Comparison of ENCODE assay signal across 17 cellular contexts in genomic region chr12:50077099-50077498, GRCh38. TPM values are rescaled to one million over a fixed set of nuclear protein-coding genes. Genes with fewer than 3 reads are reported as not detected.
A peak's percentile ranks its signal among the peaks of the same experiment; 100 is the strongest.
DNase-seq lines count a peak whose midpoint lies in the region; ATAC-seq and TF ChIP-seq lines count a peak whose summit lies in the region.
"Had no signal": no experiment of that assay in that cellular context is flagged by ENCODE, and none has a peak within 500 bp of the region (broad histone marks: within the 10 kb centered on the region; RNA-seq: fewer than 3 reads in every experiment).

No MANE protein-coding gene starts in this region.

- no peak overlapping the region for H3K27ac Mint-ChIP-seq in activated CD8-positive, alpha-beta T cell treated with anti-CD3 and anti-CD28 coated beads, Interleukin-2, amount 10 ng/mL, durations not matched to agents 7 days and 5 days
- no peak overlapping the region for H3K27ac Mint-ChIP-seq in osteocyte (ENCODE audit: unreplicated experiment)
- H3K27ac Mint-ChIP-seq: CD14-positive monocyte; CD4-positive, alpha-beta memory T cell had no signal

- POLR2A ChIA-PET in activated CD8-positive, alpha-beta T cell treated with anti-CD3 and anti-CD28 coated beads, Interleukin-2, amount 10 ng/mL, durations not matched to agents 7 days and 5 days (lab: Charles Lee), result interaction anchor here (0.6 kb wide), 1 partner anchor 8 kb away, joined by 3 read pairs; no protein-coding TSS in a partner anchor

- H3K4me1 ChIP-seq in OCI-LY3 (ENCODE audit: low read length) (peaks cover 15% of the 10 kb centered on the region), lower lobe of right lung (peaks cover 3% of the 10 kb centered on the region), spleen (peaks cover 0 to 13% (median 7%) of the 10 kb centered on the region in 6 donors)
- H3K4me1 ChIP-seq: BE2C had no signal

- no peaks in the 10 kb centered on the region for H3K9me3 ChIP-seq in OCI-LY3 (ENCODE audit: insufficient read depth, low read length)
- H3K9me3 ChIP-seq in lower lobe of right lung, result no peaks in the 10 kb centered on the region
- no peaks in the 10 kb centered on the region for H3K9me3 ChIP-seq in spleen
- H3K9me3 ChIP-seq: BE2C had no signal

- WGBS in spleen, 5 donors, result 65 to 95% (median 88%) methylated on average over 3 to 12 of the region's 12 CpGs

- H3K27me3 ChIP-seq in OCI-LY3 (ENCODE audit: low read depth, low read length) (no peaks in the 10 kb centered on the region), lower lobe of right lung (ENCODE audit: low read depth) (no peaks in the 10 kb centered on the region), spleen (replicated peaks in 1 of 7) (peaks cover 0 to 7% (median 0%) of the 10 kb centered on the region in 7 donors)
- H3K27me3 ChIP-seq: BE2C had no signal

- no peaks in the 10 kb centered on the region for H3K9me3 Mint-ChIP-seq in activated CD8-positive, alpha-beta T cell treated with anti-CD3 and anti-CD28 coated beads, Interleukin-2, amount 10 ng/mL, durations not matched to agents 7 days and 5 days (ENCODE audit: insufficient read depth)
- H3K9me3 Mint-ChIP-seq in osteocyte (ENCODE audit: unreplicated experiment), result no peaks in the 10 kb centered on the region
- H3K9me3 Mint-ChIP-seq: CD4-positive, alpha-beta memory T cell; H9 had no signal

- DNase-seq in lower lobe of right lung, result peak; percentile 32
- DNase-seq in spleen, result peak; percentile 67
- no peak for DNase-seq in activated CD8-positive, alpha-beta T cell treated with anti-CD3 and anti-CD28 coated beads, Interleukin-2, amount 10 ng/mL, durations not matched to agents 7 days and 5 days
- DNase-seq in osteocyte (ENCODE audit: extremely low spot score, unreplicated experiment), result no peak
- DNase-seq: ACHN; BE2C; Calu3; CD4-positive, alpha-beta memory T cell; DMS79 treated with DMSO at 0.1 percent for 48 hours; GF-D8; GOT3; H9; IMR-90 had no signal

- no peaks in the 10 kb centered on the region for H3K27me3 Mint-ChIP-seq in activated CD8-positive, alpha-beta T cell treated with anti-CD3 and anti-CD28 coated beads, Interleukin-2, amount 10 ng/mL, durations not matched to agents 7 days and 5 days (ENCODE audit: low read depth)
- H3K27me3 Mint-ChIP-seq in osteocyte (ENCODE audit: unreplicated experiment), result no peaks in the 10 kb centered on the region
- H3K27me3 Mint-ChIP-seq: CD4-positive, alpha-beta memory T cell had no signal

- H3K79me2 ChIP-seq in OCI-LY3 (ENCODE audit: low read length), result no peaks in the 10 kb centered on the region

- intact Hi-C loops in lower lobe of right lung (cut with DNase I), result no loop called here
- intact Hi-C loops in spleen (cut with DNase I; ENCODE audit: low total_unique reads), result no loop called here

- no peak overlapping the region for H3K4me3 ChIP-seq in OCI-LY3 (ENCODE audit: low read length)
- H3K4me3 ChIP-seq in lower lobe of right lung, result no peak overlapping the region
- H3K4me3 ChIP-seq in spleen, result no peak overlapping the region
- H3K4me3 ChIP-seq: K562 had no signal

- H3K36me3 Mint-ChIP-seq in activated CD8-positive, alpha-beta T cell treated with anti-CD3 and anti-CD28 coated beads, Interleukin-2, amount 10 ng/mL, durations not matched to agents 7 days and 5 days (ENCODE audit: low read depth), result no peaks in the 10 kb centered on the region
- no peaks in the 10 kb centered on the region for H3K36me3 Mint-ChIP-seq in osteocyte (ENCODE audit: unreplicated experiment)
- H3K36me3 Mint-ChIP-seq: CD14-positive monocyte; CD4-positive, alpha-beta memory T cell had no signal

- no peak for TF ChIP-seq POLR2A in spleen (IDR thresholded peaks at IDR 0.05)

- peak overlapping the region; percentile 29 for H3K4me2 ChIP-seq in OCI-LY3 (ENCODE audit: low read length)

- TF ChIP-seq CTCF in OCI-LY3 (IDR thresholded peaks at IDR 0.05; ENCODE audit: low read depth, low read length), result no peak
- TF ChIP-seq CTCF in lower lobe of right lung (IDR thresholded peaks at IDR 0.05), result no peak
- no peak for TF ChIP-seq CTCF in spleen (IDR thresholded peaks at IDR 0.05 in 8 of 11, conservative IDR thresholded peaks at IDR 0.05 in 3 of 11)
- no peak for TF ChIP-seq CTCF in osteocyte (IDR thresholded peaks at IDR 0.05)

- H2AFZ ChIP-seq in OCI-LY3 (ENCODE audit: low read depth, low read length), result no peak overlapping the region

- CTCF ChIA-PET in activated CD8-positive, alpha-beta T cell treated with anti-CD3 and anti-CD28 coated beads, Interleukin-2, amount 10 ng/mL, durations not matched to agents 7 days and 5 days (lab: Charles Lee), result interaction anchor here (0.9 to 4.6 kb wide), 10 partner anchors 8 to 110 kb away, joined by 3 to 29 read pairs (median 4); partner anchors contain the start of genes COX14 and SMARCD1

- H4K20me1 ChIP-seq in OCI-LY3 (ENCODE audit: insufficient read depth, low read length), result no peaks in the 10 kb centered on the region

- H3K9ac ChIP-seq in OCI-LY3 (ENCODE audit: low read length), result no peak overlapping the region

- ATAC-seq in lower lobe of right lung (no peak), GM19328 (IDR thresholded peaks at IDR 0.05; ENCODE audit: unreplicated experiment) (no peak)
- ATAC-seq in activated CD8-positive, alpha-beta T cell treated with anti-CD3 and anti-CD28 coated beads, Interleukin-2, amount 10 ng/mL, durations not matched to agents 7 days and 5 days, result no peak
- ATAC-seq: K562 had no signal

- H3K27ac ChIP-seq in OCI-LY3 (ENCODE audit: low read length) (no peak overlapping the region), lower lobe of right lung (no peak overlapping the region), spleen (no peak overlapping the region)

- no peak overlapping the region for H3K4me3 Mint-ChIP-seq in activated CD8-positive, alpha-beta T cell treated with anti-CD3 and anti-CD28 coated beads, Interleukin-2, amount 10 ng/mL, durations not matched to agents 7 days and 5 days
- H3K4me3 Mint-ChIP-seq in osteocyte (ENCODE audit: unreplicated experiment), result no peak overlapping the region
- H3K4me3 Mint-ChIP-seq: CD14-positive monocyte; CD4-positive, alpha-beta memory T cell; H9 had no signal

- peaks cover 4% of the 10 kb centered on the region for H3K4me1 Mint-ChIP-seq in activated CD8-positive, alpha-beta T cell treated with anti-CD3 and anti-CD28 coated beads, Interleukin-2, amount 10 ng/mL, durations not matched to agents 7 days and 5 days (ENCODE audit: low read depth)
- peaks cover 2% of the 10 kb centered on the region for H3K4me1 Mint-ChIP-seq in osteocyte (ENCODE audit: unreplicated experiment)

- H3K36me3 ChIP-seq in OCI-LY3 (replicated peaks; ENCODE audit: low read depth, low read length) (no peaks in the 10 kb centered on the region), lower lobe of right lung (no peaks in the 10 kb centered on the region), spleen (no peaks in the 10 kb centered on the region)

RNA-seq across cellular contexts. Expression of gene SMARCD1, which starts 8.0 kb away (rescaled TPM):
- total RNA-seq in lower lobe of right lung (44.2 TPM), spleen (10 to 100 TPM; 47.3 to 85.7 (median 60.3) TPM), osteocyte (61.4 and 66.7 TPM in 2 replicates)
- 10 to 100 TPM; 17.4 to 25.3 (median 18.1) TPM for polyA plus RNA-seq in spleen
- 10 to 100 TPM; 72.3 to 78.1 TPM for total RNA-seq in activated CD8-positive, alpha-beta T cell treated with anti-CD3 and anti-CD28 coated beads, Interleukin-2, amount 10 ng/mL, durations not matched to agents 7 days and 5 days

RNA-seq across cellular contexts. Expression of gene ASIC1, which starts 19.7 kb away (rescaled TPM):
- total RNA-seq in lower lobe of right lung (1.6 TPM), spleen (1 to 10 TPM in 2 of 7 donors, under 1 TPM in 5; 0.26 to 1.3 (median 0.54) TPM), osteocyte (2.1 and 3.0 TPM in 2 replicates)
- under 1 TPM; 0.16 to 0.33 (median 0.22) TPM for polyA plus RNA-seq in spleen
- total RNA-seq in activated CD8-positive, alpha-beta T cell treated with anti-CD3 and anti-CD28 coated beads, Interleukin-2, amount 10 ng/mL, durations not matched to agents 7 days and 5 days, result 10 to 100 TPM; 25.4 to 27.9 TPM
- polyA plus RNA-seq: CD14-positive monocyte; CD4-positive, alpha-beta memory T cell had no signal

RNA-seq across cellular contexts. Expression of gene GPD1, which starts 26.7 kb away (rescaled TPM):
- total RNA-seq in lower lobe of right lung (67.0 TPM), spleen (under 1 TPM in 6 of 7 donors, not detected in 1; 0.13 to 0.79 (median 0.45) TPM), osteocyte (0.43 TPM in 1 of 2 replicates, not detected in the other)
- under 1 TPM; 0.44 to 0.72 (median 0.48) TPM for polyA plus RNA-seq in spleen
- total RNA-seq in activated CD8-positive, alpha-beta T cell treated with anti-CD3 and anti-CD28 coated beads, Interleukin-2, amount 10 ng/mL, durations not matched to agents 7 days and 5 days, result under 1 TPM; 0.23 to 0.82 TPM
- polyA plus RNA-seq: CD14-positive monocyte; CD4-positive, alpha-beta memory T cell had no signal

RNA-seq across cellular contexts. Expression of gene COX14, which starts 34.9 kb away (rescaled TPM):
- total RNA-seq in lower lobe of right lung (68.0 TPM), spleen (10 to 100 TPM; 45.9 to 68.2 (median 52.7) TPM), osteocyte (41.5 and 54.9 TPM in 2 replicates)
- 100 to 1,000 TPM in 1 of 3 donors, 10 to 100 TPM in 2; 75.5 to 116 (median 81.9) TPM for polyA plus RNA-seq in spleen
- 10 to 100 TPM; 50.0 to 51.6 TPM for total RNA-seq in activated CD8-positive, alpha-beta T cell treated with anti-CD3 and anti-CD28 coated beads, Interleukin-2, amount 10 ng/mL, durations not matched to agents 7 days and 5 days

RNA-seq across cellular contexts. Expression of gene RACGAP1, which starts 51.8 kb away (rescaled TPM):
- 13.7 TPM for total RNA-seq in lower lobe of right lung
- total RNA-seq in spleen, result 10 to 100 TPM in 4 of 7 donors, 1 to 10 TPM in 3; 8.1 to 21.1 (median 11.3) TPM
- 1 to 10 TPM; 3.4 to 6.9 (median 5.8) TPM for polyA plus RNA-seq in spleen
- 100 to 1,000 TPM; 185 to 200 TPM for total RNA-seq in activated CD8-positive, alpha-beta T cell treated with anti-CD3 and anti-CD28 coated beads, Interleukin-2, amount 10 ng/mL, durations not matched to agents 7 days and 5 days
- total RNA-seq in osteocyte, result 25.9 and 28.3 TPM in 2 replicates

Comparison
In these comparisons a context has a peak if more than half of its experiments do, and no peak if none do; other contexts are left out.
1. DNase-seq: peak in lower lobe of right lung (single experiment) and spleen (single experiment); none in activated CD8-positive, alpha-beta T cell treated with anti-CD3 and anti-CD28 coated beads, Interleukin-2, amount 10 ng/mL, durations not matched to agents 7 days and 5 days (single experiment) and osteocyte (single experiment).
2. RNA of gene GPD1, which starts 26.7 kb away (total RNA-seq): 67.0 TPM in lower lobe of right lung (single experiment); 0.23 to 0.82 TPM in activated CD8-positive, alpha-beta T cell treated with anti-CD3 and anti-CD28 coated beads, Interleukin-2, amount 10 ng/mL, durations not matched to agents 7 days and 5 days, 0.43 TPM in osteocyte and 0.13 to 0.79 TPM in spleen; every median in the first group is over 10 times any median in the second.